ENCODE assay signal across 12 cellular contexts in the genomic region with DNA sequence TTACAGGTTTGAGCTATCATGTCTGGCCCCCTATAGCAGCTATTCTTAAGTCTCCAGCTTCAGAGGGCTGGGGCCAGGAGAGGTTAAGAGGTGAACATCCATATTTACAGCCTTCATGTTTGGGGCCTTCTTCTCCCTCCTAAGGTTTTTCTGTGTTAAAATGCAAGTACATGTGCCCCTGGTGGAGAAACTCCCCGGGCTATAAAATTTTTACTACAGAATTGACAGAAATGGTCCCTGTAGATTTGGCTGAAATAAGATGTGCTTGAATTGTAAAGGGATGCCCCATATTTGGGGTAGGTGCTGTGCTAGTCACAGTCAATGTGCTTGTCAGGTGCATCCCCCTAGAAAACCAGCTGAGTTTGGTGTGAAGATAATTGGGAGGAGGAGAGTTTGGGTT.
DNase-seq lines count a peak whose midpoint lies in the region; ATAC-seq and TF ChIP-seq lines count a peak whose summit lies in the region.
"Had no signal": no experiment of that assay in that cellular context is flagged by ENCODE, and none has a peak within 500 bp of the region (broad histone marks: within the 10 kb centered on the region; RNA-seq: fewer than 3 reads in every experiment).

No MANE protein-coding gene starts in this region.

- peak overlapping the region; percentile 80 for H3K27ac Mint-ChIP-seq in CD4-positive, alpha-beta T cell
- H3K27ac Mint-ChIP-seq in activated CD4-positive, alpha-beta memory T cell treated with anti-CD3 and anti-CD28 coated beads, Interleukin-2, amount 10 ng/mL, durations not matched to agents 7 days and 5 days = peak overlapping the region; percentile 91
- peak overlapping the region; percentile 87 to 98 (median 97) for H3K27ac Mint-ChIP-seq in naive B cell
- no peak overlapping the region for H3K27ac Mint-ChIP-seq in Calu3 (ENCODE audit: unreplicated experiment)

- H3K4me3 Mint-ChIP-seq in CD4-positive, alpha-beta T cell = no peak overlapping the region
- peak overlapping the region; percentile 37 for H3K4me3 Mint-ChIP-seq in activated CD4-positive, alpha-beta memory T cell treated with anti-CD3 and anti-CD28 coated beads, Interleukin-2, amount 10 ng/mL, durations not matched to agents 7 days and 5 days
- H3K4me3 Mint-ChIP-seq in naive B cell = peak overlapping the region in 6 of 8 donors; percentile 10 to 79 (median 61)
- H3K4me3 Mint-ChIP-seq in Calu3 (ENCODE audit: low read depth, unreplicated experiment) = no peak overlapping the region

- no peaks in the 10 kb centered on the region for H3K27me3 Mint-ChIP-seq in CD4-positive, alpha-beta T cell
- H3K27me3 Mint-ChIP-seq in activated CD4-positive, alpha-beta memory T cell treated with anti-CD3 and anti-CD28 coated beads, Interleukin-2, amount 10 ng/mL, durations not matched to agents 7 days and 5 days = no peaks in the 10 kb centered on the region
- H3K27me3 Mint-ChIP-seq in naive B cell (no peaks in the 10 kb centered on the region), Calu3 (ENCODE audit: unreplicated experiment) (no peaks in the 10 kb centered on the region)

- no peak overlapping the region for H3K4me3 ChIP-seq in HL-60 (replicated peaks; ENCODE audit: insufficient read depth, low read length)
- H3K4me3 ChIP-seq: colonic mucosa, gastrocnemius medialis had no signal

- no peaks in the 10 kb centered on the region for H3K9me3 Mint-ChIP-seq in CD4-positive, alpha-beta T cell
- no peaks in the 10 kb centered on the region for H3K9me3 Mint-ChIP-seq in activated CD4-positive, alpha-beta memory T cell treated with anti-CD3 and anti-CD28 coated beads, Interleukin-2, amount 10 ng/mL, durations not matched to agents 7 days and 5 days
- no peaks in the 10 kb centered on the region for H3K9me3 Mint-ChIP-seq in naive B cell
- no peaks in the 10 kb centered on the region for H3K9me3 Mint-ChIP-seq in Calu3 (ENCODE audit: low read depth, unreplicated experiment)

- no peaks in the 10 kb centered on the region for H3K27me3 ChIP-seq in CD4-positive, alpha-beta T cell (ENCODE audit: control insufficient read depth, insufficient read depth, low read length)
- no peaks in the 10 kb centered on the region for H3K27me3 ChIP-seq in HL-60 (ENCODE audit: insufficient read depth, poor library complexity, severe bottlenecking)
- H3K27me3 ChIP-seq: colonic mucosa, gastrocnemius medialis had no signal

- intact Hi-C loops in CD4-positive, alpha-beta T cell (cut with DNase I, micrococcal nuclease) = loop anchor here in 1 of 2 experiments (10.0 kb wide), 1 partner anchor 1706 kb away; no protein-coding TSS in a partner anchor
- intact Hi-C loops in Calu3 (cut with micrococcal nuclease; ENCODE audit: unreplicated experiment) = no loop called here

- H3K27ac ChIP-seq in CD4-positive, alpha-beta T cell (ENCODE audit: low read depth, low read length) = no peak overlapping the region
- peak overlapping the region; percentile 71 for H3K27ac ChIP-seq in HL-60 (replicated peaks)
- H3K27ac ChIP-seq: colonic mucosa, gastrocnemius medialis had no signal

- H3K9me3 ChIP-seq in CD4-positive, alpha-beta T cell (ENCODE audit: control insufficient read depth, low read length) = no peaks in the 10 kb centered on the region
- H3K9me3 ChIP-seq: colonic mucosa, gastrocnemius medialis had no signal

- CTCF ChIA-PET in CD4-positive, alpha-beta T cell (lab: Charles Lee) = interaction anchor here (0.7 to 1.3 kb wide), 5 partner anchors 54 to 431 kb away, joined by 3 to 6 read pairs (median 3); no protein-coding TSS in a partner anchor
- CTCF ChIA-PET in activated CD4-positive, alpha-beta memory T cell treated with anti-CD3 and anti-CD28 coated beads, Interleukin-2, amount 10 ng/mL, durations not matched to agents 7 days and 5 days (lab: Charles Lee) = interaction anchor here (0.7 to 12.3 kb wide), 7 partner anchors 248 to 475 kb away, joined by 3 to 263 read pairs (median 4); no protein-coding TSS in a partner anchor
- CTCF ChIA-PET in Calu3 (lab: Charles Lee) = interaction anchor here (0.6 kb wide), 1 partner anchor 256 kb away, joined by 3 read pairs; no protein-coding TSS in a partner anchor

- no peak for DNase-seq in CD4-positive, alpha-beta T cell
- no peak for DNase-seq in HL-60 (ENCODE audit: low read depth in 1 of 2, low spot score in 1 of 2)
- DNase-seq in activated CD4-positive, alpha-beta memory T cell treated with anti-CD3 and anti-CD28 coated beads, Interleukin-2, amount 10 ng/mL, durations not matched to agents 7 days and 5 days = no peak
- DNase-seq in naive B cell = no peak
- no peak for DNase-seq in CD1c-positive myeloid dendritic cell (ENCODE audit: extremely low spot score)
- DNase-seq in Calu3 = no peak
- DNase-seq in NCI-H1694 treated with DMSO at 0.1 percent for 48 hours (lab: John Stamatoyannopoulos, UW) = no peak
- DNase-seq: colonic mucosa; DMS79 treated with DMSO at 0.1 percent for 48 hours; gastrocnemius medialis; Karpas-422; stimulated activated CD4-positive, alpha-beta T cell treated with anti-CD3 and anti-CD28 coated beads, Interleukin-15, amount 100 ng/mL, for 24 hours had no signal

- H3K36me3 Mint-ChIP-seq in CD4-positive, alpha-beta T cell (ENCODE audit: low read depth) = no peaks in the 10 kb centered on the region
- no peaks in the 10 kb centered on the region for H3K36me3 Mint-ChIP-seq in activated CD4-positive, alpha-beta memory T cell treated with anti-CD3 and anti-CD28 coated beads, Interleukin-2, amount 10 ng/mL, durations not matched to agents 7 days and 5 days (ENCODE audit: low read depth)
- H3K36me3 Mint-ChIP-seq in naive B cell (no peaks in the 10 kb centered on the region), Calu3 (ENCODE audit: insufficient read depth, unreplicated experiment) (no peaks in the 10 kb centered on the region)

- no peak for ATAC-seq in CD4-positive, alpha-beta T cell (ENCODE audit: poor library complexity)
- no peak for ATAC-seq in naive B cell (ENCODE audit: low read depth in 2 of 2)
- ATAC-seq: gastrocnemius medialis had no signal

- POLR2A ChIA-PET in CD4-positive, alpha-beta T cell (lab: Charles Lee) = interaction anchor here (0.6 to 2.3 kb wide), 11 partner anchors 125 to 486 kb away, joined by 3 to 15 read pairs (median 4); partner anchors contain the start of gene DARS1
- POLR2A ChIA-PET in activated CD4-positive, alpha-beta memory T cell treated with anti-CD3 and anti-CD28 coated beads, Interleukin-2, amount 10 ng/mL, durations not matched to agents 7 days and 5 days (lab: Charles Lee) = interaction anchor here (0.9 to 3.5 kb wide), 16 partner anchors 54 to 506 kb away, joined by 3 to 29 read pairs (median 10); partner anchors contain the start of genes DARS1 and MCM6

- TF ChIP-seq CTCF in CD4-positive, alpha-beta T cell (IDR thresholded peaks at IDR 0.05) = no peak
- no peak for TF ChIP-seq CTCF in HL-60 (IDR thresholded peaks at IDR 0.05; ENCODE audit: insufficient read depth, low read length)
- no peak for TF ChIP-seq CTCF in Calu3 (IDR thresholded peaks at IDR 0.05; ENCODE audit: unreplicated experiment)

- peaks cover 61% of the 10 kb centered on the region for H3K4me1 Mint-ChIP-seq in CD4-positive, alpha-beta T cell (ENCODE audit: low read depth)
- peaks cover 77% of the 10 kb centered on the region for H3K4me1 Mint-ChIP-seq in activated CD4-positive, alpha-beta memory T cell treated with anti-CD3 and anti-CD28 coated beads, Interleukin-2, amount 10 ng/mL, durations not matched to agents 7 days and 5 days
- H3K4me1 Mint-ChIP-seq in naive B cell (peaks cover 56 to 65% (median 57%) of the 10 kb centered on the region in 3 donors), Calu3 (ENCODE audit: low read depth, unreplicated experiment) (no peaks in the 10 kb centered on the region)

- no TSS peak for BruUV-seq in Calu3 (replicated peaks; lab: Mats Ljungman, UMichigan)

Comparison
In these comparisons a context has a peak if more than half of its experiments do, and no peak if none do; other contexts are left out.
1. H3K4me3 Mint-ChIP-seq: peak in activated CD4-positive, alpha-beta memory T cell treated with anti-CD3 and anti-CD28 coated beads, Interleukin-2, amount 10 ng/mL, durations not matched to agents 7 days and 5 days (single experiment) and naive B cell (6 of 8); none in CD4-positive, alpha-beta T cell (single experiment) and Calu3 (single experiment).